In the genomic region with DNA sequence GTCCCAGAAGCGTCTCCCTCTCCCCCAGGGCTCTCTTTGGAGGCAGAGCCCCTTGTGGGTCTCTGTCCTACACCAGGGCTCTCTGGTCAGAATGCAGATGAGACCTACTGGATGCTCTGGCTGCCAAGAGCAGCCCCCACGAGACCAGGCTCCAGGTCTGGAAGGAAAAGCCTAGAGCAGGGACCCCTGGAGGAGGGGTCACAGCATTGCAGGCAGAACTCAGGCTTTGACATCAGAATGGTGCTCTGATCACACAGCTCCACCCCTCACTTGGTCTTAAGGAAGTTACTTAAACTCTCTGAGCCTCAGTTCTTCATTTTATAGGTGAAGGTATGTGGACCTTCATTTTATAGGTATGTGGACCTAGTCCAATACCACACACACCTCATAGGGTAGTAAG, we compare ENCODE assay signal across 8 cellular contexts.
DNase-seq lines count a peak whose midpoint lies in the region; ATAC-seq and TF ChIP-seq lines count a peak whose summit lies in the region.

No MANE protein-coding gene starts in this region.

- intact Hi-C loops in Calu3 (cut with micrococcal nuclease; ENCODE audit: unreplicated experiment) (no loop called here), body of pancreas (cut with DNase I) (no loop called here)

- H3K9me3 Mint-ChIP-seq in Calu3 (ENCODE audit: low read depth, unreplicated experiment) = no peaks in the 10 kb centered on the region

- no peak overlapping the region for H3K4me3 ChIP-seq in body of pancreas
- peak overlapping the region in 1 of 2 donors; percentile 11 for H3K4me3 ChIP-seq in muscle layer of colon (ENCODE audit: low read depth in 1 of 2, low read length in 2 of 2)

- WGBS in body of pancreas, 2 donors = 70% methylated on average over 2 of the region's 2 CpGs; no CpG with 5 or more reads in 1 of the 2 donors

- no peak overlapping the region for H3K4me3 Mint-ChIP-seq in Calu3 (ENCODE audit: low read depth, unreplicated experiment)

- no peaks in the 10 kb centered on the region for H3K9me3 ChIP-seq in body of pancreas
- H3K9me3 ChIP-seq in muscle layer of colon (ENCODE audit: low read length) = no peaks in the 10 kb centered on the region

- peaks cover 17% of the 10 kb centered on the region for H3K4me1 Mint-ChIP-seq in Calu3 (ENCODE audit: low read depth, unreplicated experiment)

- in situ Hi-C loops in KBM-7 (cut with MboI; ENCODE audit: low pct_unique_long_range_greater_than_20kb, low sequenced_read_pairs) = no loop called here

- H3K36me3 Mint-ChIP-seq in Calu3 (ENCODE audit: insufficient read depth, unreplicated experiment) = no peaks in the 10 kb centered on the region

- TF ChIP-seq CTCF in Calu3 (IDR thresholded peaks at IDR 0.05; ENCODE audit: unreplicated experiment) = peak; percentile 30
- no peak for TF ChIP-seq CTCF in body of pancreas (IDR thresholded peaks at IDR 0.05)

- H3K9ac ChIP-seq in muscle layer of colon (ENCODE audit: low read length) = peak overlapping the region; percentile 31

- ATAC-seq in body of pancreas = no peak
- ATAC-seq in HG02642 (IDR thresholded peaks at IDR 0.05; ENCODE audit: poor library complexity, unreplicated experiment) = no peak

- H3K27me3 ChIP-seq in body of pancreas (no peaks in the 10 kb centered on the region), muscle layer of colon (ENCODE audit: control insufficient read depth in 1 of 2, insufficient read depth in 2 of 2, low read length in 2 of 2) (no peaks in the 10 kb centered on the region)

- H3K36me3 ChIP-seq in body of pancreas (replicated peaks in 1 of 2; ENCODE audit: insufficient read depth in 1 of 2, low read depth in 2 of 2) (no peaks in the 10 kb centered on the region), muscle layer of colon (ENCODE audit: insufficient read depth, low read length) (no peaks in the 10 kb centered on the region)

- H3K27ac ChIP-seq in body of pancreas = peak overlapping the region; percentile 32 to 83 (median 66)
- peak overlapping the region; percentile 84 for H3K27ac ChIP-seq in muscle layer of colon (ENCODE audit: low read depth, low read length)

- DNase-seq in Calu3 (peak; percentile 42), KBM-7 (peak; percentile 64), body of pancreas (no peak), OCI-M2 (lab: John Stamatoyannopoulos, UW; ENCODE audit: unreplicated experiment) (no peak), pons (ENCODE audit: low spot score) (no peak)
- DNase-seq in stimulated activated CD4-positive, alpha-beta T cell treated with anti-CD3 and anti-CD28 coated beads, Interleukin-2, amount 100 ng/mL, for 48 hours = no peak

- no peak overlapping the region for H3K27ac Mint-ChIP-seq in Calu3 (ENCODE audit: unreplicated experiment)

- CTCF ChIA-PET in Calu3 (lab: Charles Lee) = interaction anchor here (0.6 to 0.7 kb wide), 2 partner anchors 451 to 1202 kb away, joined by 3 read pairs; no protein-coding TSS in a partner anchor

- no peak for TF ChIP-seq POLR2A in body of pancreas (IDR thresholded peaks at IDR 0.05)

- BruUV-seq in Calu3 (replicated peaks; lab: Mats Ljungman, UMichigan) = no TSS peak

- H3K27me3 Mint-ChIP-seq in Calu3 (ENCODE audit: unreplicated experiment) = no peaks in the 10 kb centered on the region

- H3K4me1 ChIP-seq in body of pancreas (peaks cover 34% of the 10 kb centered on the region), muscle layer of colon (ENCODE audit: insufficient read depth, low read length) (peaks cover 70% of the 10 kb centered on the region)

Comparison
In these comparisons a context has a peak if more than half of its experiments do, and no peak if none do; other contexts are left out.
1. DNase-seq: peak in Calu3 (single experiment) and KBM-7 (single experiment); none in body of pancreas (0 of 4), OCI-M2 (single experiment), pons (single experiment) and stimulated activated CD4-positive, alpha-beta T cell treated with anti-CD3 and anti-CD28 coated beads, Interleukin-2, amount 100 ng/mL, for 48 hours (0 of 2).